ENCODE assay signal across 23 cellular contexts in the genomic region with DNA sequence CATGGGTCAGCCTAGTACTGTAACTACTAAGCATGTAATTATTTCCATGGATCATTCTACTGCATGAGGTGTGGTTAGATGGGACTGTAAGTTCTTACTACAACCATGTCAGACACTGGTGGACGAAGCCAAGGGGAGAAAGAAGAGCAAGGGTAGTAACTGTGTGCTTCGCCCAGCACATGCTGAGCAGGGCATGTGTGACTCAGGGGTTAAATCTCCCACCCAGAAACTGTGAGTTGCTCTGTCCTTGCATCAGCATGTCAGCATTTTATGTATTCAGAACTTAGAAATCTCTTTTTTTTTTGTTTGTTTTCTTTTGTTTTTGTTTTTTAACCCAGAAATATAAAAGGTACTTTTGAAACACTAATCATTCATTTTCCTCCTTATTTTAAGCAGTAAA.
DNase-seq lines count a peak whose midpoint lies in the region; ATAC-seq, FAIRE-seq and TF ChIP-seq lines count a peak whose summit lies in the region.
"Had no signal": no experiment of that assay in that cellular context is flagged by ENCODE, and none has a peak within 500 bp of the region (broad histone marks: within the 10 kb centered on the region; RNA-seq: fewer than 3 reads in every experiment).

No MANE protein-coding gene starts in this region.

- H3K36me3 ChIP-seq in keratinocyte (ENCODE audit: control insufficient read depth in 2 of 2, extremely low read depth in 1 of 2, insufficient read depth in 2 of 2, low read length in 2 of 2) (no peaks in the 10 kb centered on the region), sigmoid colon (no peaks in the 10 kb centered on the region), body of pancreas (replicated peaks in 1 of 2; ENCODE audit: insufficient read depth in 1 of 2, low read depth in 2 of 2) (no peaks in the 10 kb centered on the region)
- H3K36me3 ChIP-seq: lower lobe of right lung had no signal

- no peak overlapping the region for H3K9ac ChIP-seq in keratinocyte (ENCODE audit: control insufficient read depth, extremely low read depth, insufficient read depth, low read length)

- DNase-seq in AG10803 (ENCODE audit: low read depth) (peak; percentile 58), RKO (ENCODE audit: low spot score) (peak; percentile 30), dedifferentiated amniotic fluid mesenchymal stem cell (ENCODE audit: extremely low spot score) (peak; percentile 82), keratinocyte (ENCODE audit: low read depth, low spot score) (no peak), sigmoid colon (no peak), body of pancreas (no peak)
- no peak for DNase-seq in activated naive CD4-positive, alpha-beta T cell (lab: John Stamatoyannopoulos, UW)
- DNase-seq: activated CD8-positive, alpha-beta memory T cell treated with anti-CD3 and anti-CD28 coated beads, Interleukin-2, amount 10 ng/mL, durations not matched to agents 7 days and 5 days; activated naive CD8-positive, alpha-beta T cell treated with anti-CD3 and anti-CD28 coated beads for 36 hours; C1 segment of cervical spinal cord; effector CD8-positive, alpha-beta T cell; foreskin melanocyte; lower lobe of right lung; NCI-H146; NCI-H69; substantia nigra had no signal

- TF ChIP-seq CTCF in AG10803 (conservative IDR thresholded peaks at IDR 0.05; ENCODE audit: low read length) = no peak
- no peak for TF ChIP-seq CTCF in keratinocyte (optimal IDR thresholded peaks at IDR 0.05 in 1 of 3, IDR thresholded peaks at IDR 0.05 in 1 of 3, conservative IDR thresholded peaks at IDR 0.05 in 1 of 3; ENCODE audit: extremely low read depth in 1 of 3, insufficient read depth in 2 of 3, low read length in 3 of 3)
- TF ChIP-seq CTCF in sigmoid colon (IDR thresholded peaks at IDR 0.05) = no peak
- no peak for TF ChIP-seq CTCF in body of pancreas (IDR thresholded peaks at IDR 0.05)

- H3K4me1 ChIP-seq in keratinocyte (ENCODE audit: control insufficient read depth, extremely low read depth, insufficient read depth, low read length) (peaks cover 17% of the 10 kb centered on the region), sigmoid colon (peaks cover 0 to 9% (median 4%) of the 10 kb centered on the region in 4 donors), body of pancreas (peaks cover 6% of the 10 kb centered on the region)
- H3K4me1 ChIP-seq: A549 had no signal

- H3K27ac ChIP-seq in keratinocyte (ENCODE audit: control insufficient read depth, insufficient read depth, low read length) (peak overlapping the region; percentile 45), sigmoid colon (no peak overlapping the region), body of pancreas (no peak overlapping the region)
- H3K27ac ChIP-seq: A549, hepatocyte, HL-60, lower lobe of right lung had no signal

- H3K9me3 ChIP-seq in keratinocyte (ENCODE audit: control insufficient read depth, low read depth, low read length) = no peaks in the 10 kb centered on the region
- no peaks in the 10 kb centered on the region for H3K9me3 ChIP-seq in sigmoid colon
- H3K9me3 ChIP-seq in body of pancreas = no peaks in the 10 kb centered on the region
- H3K9me3 ChIP-seq: A549, lower lobe of right lung had no signal

- TF ChIP-seq POLR2A in sigmoid colon (IDR thresholded peaks at IDR 0.05) (no peak), body of pancreas (IDR thresholded peaks at IDR 0.05) (no peak)

- no peaks in the 10 kb centered on the region for H3K9me1 ChIP-seq in keratinocyte (ENCODE audit: control insufficient read depth, extremely low read depth, insufficient read depth, low read length)

- no peak overlapping the region for H2AFZ ChIP-seq in keratinocyte (ENCODE audit: control insufficient read depth, low read length)
- H2AFZ ChIP-seq: hepatocyte had no signal

- H3K27me3 ChIP-seq in keratinocyte (ENCODE audit: control insufficient read depth, extremely low read depth, insufficient read depth, low read length) = no peaks in the 10 kb centered on the region
- no peaks in the 10 kb centered on the region for H3K27me3 ChIP-seq in sigmoid colon
- H3K27me3 ChIP-seq in body of pancreas = no peaks in the 10 kb centered on the region
- H3K27me3 ChIP-seq: hepatocyte had no signal

- dilution Hi-C loops in keratinocyte (cut with MboI; ENCODE audit: extremely low pct_ligation_motif_present, low sequenced_read_pairs) = no loop called here

- no peak for TF ChIP-seq EP300 in sigmoid colon (IDR thresholded peaks at IDR 0.05)

- ATAC-seq in HG02840 (IDR thresholded peaks at IDR 0.05; ENCODE audit: low FRiP score, unreplicated experiment) (no peak), body of pancreas (no peak)
- ATAC-seq: A549; activated CD8-positive, alpha-beta memory T cell treated with anti-CD3 and anti-CD28 coated beads, Interleukin-2, amount 10 ng/mL, durations not matched to agents 7 days and 5 days; lower lobe of right lung; Right ventricle myocardium inferior had no signal

- H3K4me2 ChIP-seq in keratinocyte (ENCODE audit: control insufficient read depth, extremely low read depth, insufficient read depth, low read depth, low read length) = no peak overlapping the region
- H3K4me2 ChIP-seq: A549, hepatocyte had no signal

- no peak overlapping the region for H3K4me3 ChIP-seq in AG10803 (ENCODE audit: low read length)
- H3K4me3 ChIP-seq in keratinocyte (ENCODE audit: control insufficient read depth in 2 of 3, extremely low read depth in 1 of 3, insufficient read depth in 2 of 3, low read depth in 1 of 3, low read length in 3 of 3) = no peak overlapping the region
- no peak overlapping the region for H3K4me3 ChIP-seq in sigmoid colon
- H3K4me3 ChIP-seq in body of pancreas = no peak overlapping the region
- H3K4me3 ChIP-seq: A549, hepatocyte, lower lobe of right lung had no signal

- H3K79me2 ChIP-seq in keratinocyte (ENCODE audit: control insufficient read depth, insufficient read depth, low read length) = no peaks in the 10 kb centered on the region
- H3K79me2 ChIP-seq: hepatocyte had no signal

- FAIRE-seq in keratinocyte (lab: Jason Lieb, UNC) = no peak
- FAIRE-seq: A549, D721Med, GM18507 had no signal

- intact Hi-C loops in sigmoid colon (cut with DNase I) = no loop called here
- intact Hi-C loops in body of pancreas (cut with DNase I) = no loop called here

- no peaks in the 10 kb centered on the region for H4K20me1 ChIP-seq in keratinocyte (ENCODE audit: control insufficient read depth, extremely low read depth, insufficient read depth, low read length)

- WGBS in sigmoid colon, 2 donors = 86% methylated on average over 2 of the region's 2 CpGs
- 67 to 72% methylated on average over 2 of the region's 2 CpGs for WGBS in body of pancreas, 2 donors

Comparison
In these comparisons a context has a peak if more than half of its experiments do, and no peak if none do; other contexts are left out.
1. DNase-seq: peak in AG10803 (single experiment), RKO (single experiment) and dedifferentiated amniotic fluid mesenchymal stem cell (single experiment); none in keratinocyte (single experiment), sigmoid colon (single experiment), activated naive CD4-positive, alpha-beta T cell (0 of 4) and body of pancreas (0 of 4).